21 cellular contexts compared by ENCODE assay signal in the genomic region with DNA sequence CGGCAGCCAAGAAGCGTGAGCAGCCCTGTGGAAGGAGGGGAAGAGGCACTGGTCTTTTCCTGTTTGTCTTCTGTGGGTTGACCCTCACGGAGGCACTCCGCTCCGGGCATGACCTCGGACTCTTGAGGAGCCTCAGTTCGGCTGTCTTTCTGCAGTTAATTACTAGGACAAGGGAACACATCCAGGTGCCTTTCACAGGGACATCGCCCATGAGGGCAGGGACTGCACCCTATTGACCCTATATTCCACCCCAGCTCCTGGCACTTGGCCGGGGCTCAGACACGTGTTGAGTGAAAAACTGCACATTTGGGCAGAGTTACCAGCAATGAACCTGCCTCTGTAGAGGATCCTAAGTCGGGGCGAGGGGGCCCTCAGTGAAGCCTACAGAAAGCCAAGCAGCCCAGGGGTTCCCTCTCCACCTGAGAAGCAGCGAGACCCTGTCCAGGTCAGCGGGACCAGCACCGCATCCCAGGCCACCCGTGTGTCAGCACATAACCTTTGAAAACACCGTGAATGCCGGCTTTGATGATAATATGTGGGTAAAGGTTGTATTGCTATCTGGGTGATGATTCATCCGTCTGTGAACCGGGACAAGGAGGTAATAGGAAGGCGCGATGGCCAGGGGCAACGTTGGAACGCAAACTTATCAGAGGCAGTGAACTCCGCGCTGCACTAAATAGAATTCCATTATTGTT.
"Had no signal": no experiment of that assay in that cellular context is flagged by ENCODE, and none has a peak within 500 bp of the region (broad histone marks: within the 10 kb centered on the region; RNA-seq: fewer than 3 reads in every experiment).

No MANE protein-coding gene starts in this region.

- H3K4me1 Mint-ChIP-seq: activated CD4-positive, alpha-beta T cell treated with anti-CD3 and anti-CD28 coated beads for 36 hours; WTC11 had no signal

- H3K36me3 Mint-ChIP-seq: activated CD4-positive, alpha-beta memory T cell treated with anti-CD3 and anti-CD28 coated beads for 36 hours; activated naive CD8-positive, alpha-beta T cell; natural killer cell treated with Interleukin-12 subunit alpha and Interleukin-12 subunit beta and Interleukin-15 and Interleukin-18, amount 100 ng/mL, for 72 hours; WTC11 had no signal

- H3K27me3 ChIP-seq: foreskin keratinocyte had no signal

- H3K27ac Mint-ChIP-seq: activated CD4-positive, alpha-beta memory T cell treated with anti-CD3 and anti-CD28 coated beads for 36 hours; activated CD4-positive, alpha-beta T cell treated with anti-CD3 and anti-CD28 coated beads for 36 hours; activated naive CD8-positive, alpha-beta T cell; natural killer cell treated with Interleukin-12 subunit alpha and Interleukin-12 subunit beta and Interleukin-15 and Interleukin-18, amount 100 ng/mL, for 72 hours; T-helper 2 cell treated with Interferon-gamma antibody and Interleukin-4, amounts not matched to agents 5 μg/mL and 100 μg/mL, for 36 hours; WTC11 had no signal

- DNase-seq: activated CD4-positive, alpha-beta memory T cell treated with anti-CD3 and anti-CD28 coated beads for 36 hours; activated CD4-positive, alpha-beta T cell treated with anti-CD3 and anti-CD28 coated beads for 36 hours; activated T-cell treated with anti-CD3 and anti-CD28 coated beads for 4 hours; amniotic stem cell; caudate nucleus; dorsolateral prefrontal cortex; foreskin keratinocyte; kidney; mesenchymal stem cell; nucleus accumbens; posterior cingulate gyrus; stimulated activated CD4-positive, alpha-beta T cell treated with anti-CD3 and anti-CD28 coated beads, Interleukin-12 subunit alpha, Interleukin-12 subunit beta, amount 100 ng/mL, for 4 hours; stimulated activated CD4-positive, alpha-beta T cell treated with anti-CD3 and anti-CD28 coated beads, Interleukin-1b, Interleukin-23, amount 100 ng/mL, for 48 hours; stimulated activated naive CD4-positive, alpha-beta T cell treated with Interleukin-2 at 50 U/mL for 16 hours had no signal

- H3K36me3 ChIP-seq: left lung, tibial nerve, vagina had no signal

- H3K4me3 Mint-ChIP-seq: activated CD4-positive, alpha-beta memory T cell treated with anti-CD3 and anti-CD28 coated beads for 36 hours; activated CD4-positive, alpha-beta T cell treated with anti-CD3 and anti-CD28 coated beads for 36 hours; activated naive CD8-positive, alpha-beta T cell; natural killer cell treated with Interleukin-12 subunit alpha and Interleukin-12 subunit beta and Interleukin-15 and Interleukin-18, amount 100 ng/mL, for 72 hours; T-helper 2 cell treated with Interferon-gamma antibody and Interleukin-4, amounts not matched to agents 5 μg/mL and 100 μg/mL, for 36 hours; WTC11 had no signal

- H3K9me3 Mint-ChIP-seq: activated CD4-positive, alpha-beta memory T cell treated with anti-CD3 and anti-CD28 coated beads for 36 hours; natural killer cell treated with Interleukin-12 subunit alpha and Interleukin-12 subunit beta and Interleukin-15 and Interleukin-18, amount 100 ng/mL, for 72 hours; T-helper 2 cell treated with Interferon-gamma antibody and Interleukin-4, amounts not matched to agents 5 μg/mL and 100 μg/mL, for 36 hours; WTC11 had no signal

- H3K9me3 ChIP-seq: left lung, vagina had no signal

- H3K27me3 Mint-ChIP-seq: activated CD4-positive, alpha-beta memory T cell treated with anti-CD3 and anti-CD28 coated beads for 36 hours; activated CD4-positive, alpha-beta T cell treated with anti-CD3 and anti-CD28 coated beads for 36 hours; activated naive CD8-positive, alpha-beta T cell; natural killer cell treated with Interleukin-12 subunit alpha and Interleukin-12 subunit beta and Interleukin-15 and Interleukin-18, amount 100 ng/mL, for 72 hours had no signal

- H3K27ac ChIP-seq: dorsolateral prefrontal cortex, foreskin keratinocyte, left lung, tibial nerve, vagina had no signal

- H3K4me3 ChIP-seq: dorsolateral prefrontal cortex, left lung, tibial nerve, vagina had no signal

- H3K4me1 ChIP-seq: foreskin keratinocyte, left lung, vagina had no signal
